In genomic region chr11:62656801-62657429, GRCh38 we compare ENCODE assay signal across 32 cellular contexts. TPM values are rescaled to one million over a fixed set of nuclear protein-coding genes. Genes with fewer than 3 reads are reported as not detected.
DNase-seq lines count a peak whose midpoint lies in the region; ATAC-seq, FAIRE-seq and TF ChIP-seq lines count a peak whose summit lies in the region.
"Had no signal": no experiment of that assay in that cellular context is flagged by ENCODE, and none has a peak within 500 bp of the region (broad histone marks: within the 10 kb centered on the region; RNA-seq: fewer than 3 reads in every experiment).

No MANE protein-coding gene starts in this region.

- H3K79me2 ChIP-seq in K562 (ENCODE audit: control insufficient read depth, insufficient read depth, low read length) (peaks cover 13% of the 10 kb centered on the region), osteoblast (ENCODE audit: insufficient read depth, low read length) (peaks cover 12% of the 10 kb centered on the region)

- no peaks in the 10 kb centered on the region for H3K9me3 Mint-ChIP-seq in activated naive CD4-positive, alpha-beta T cell treated with anti-CD3 and anti-CD28 coated beads, Interleukin-2, amount 50 U/mL, for 24 hours
- peaks cover 0 to 9% (median 0%) of the 10 kb centered on the region in 11 donors for H3K9me3 Mint-ChIP-seq in naive thymus-derived CD4-positive, alpha-beta T cell
- H3K9me3 Mint-ChIP-seq: activated CD4-positive, alpha-beta memory T cell treated with anti-CD3 and anti-CD28 coated beads for 36 hours; CD4-positive, CD25-positive, alpha-beta regulatory T cell; effector memory CD8-positive, alpha-beta T cell; stimulated activated naive CD8-positive, alpha-beta T cell treated with anti-CD3 and anti-CD28 coated beads, Interleukin-15, amount 100 ng/mL, for 72 hours had no signal

- no peak overlapping the region for H3K4me3 Mint-ChIP-seq in activated naive CD4-positive, alpha-beta T cell treated with anti-CD3 and anti-CD28 coated beads, Interleukin-2, amount 50 U/mL, for 24 hours
- H3K4me3 Mint-ChIP-seq in naive thymus-derived CD4-positive, alpha-beta T cell, result no peak overlapping the region
- H3K4me3 Mint-ChIP-seq: activated CD4-positive, alpha-beta memory T cell treated with anti-CD3 and anti-CD28 coated beads for 36 hours; activated naive CD8-positive, alpha-beta T cell; effector memory CD8-positive, alpha-beta T cell; stimulated activated naive CD8-positive, alpha-beta T cell treated with anti-CD3 and anti-CD28 coated beads, Interleukin-15, amount 100 ng/mL, for 72 hours had no signal

- peak; percentile 23 for FAIRE-seq in K562 (lab: Jason Lieb, UNC)
- FAIRE-seq: A549, TTC549, urothelium cell line had no signal

- intact Hi-C loops in K562 (cut with micrococcal nuclease), result no loop called here
- intact Hi-C loops in naive thymus-derived CD4-positive, alpha-beta T cell (cut with micrococcal nuclease), result no loop called here

- H3K36me3 ChIP-seq in K562 (ENCODE audit: control insufficient read depth, insufficient read depth, low read length), result peaks cover 5% of the 10 kb centered on the region; the same call in 1 of the 3 replicates
- H3K36me3 ChIP-seq in osteoblast (ENCODE audit: insufficient read depth, low read length), result no peaks in the 10 kb centered on the region
- H3K36me3 ChIP-seq in naive thymus-derived CD4-positive, alpha-beta T cell (ENCODE audit: control insufficient read depth in 2 of 3, insufficient read depth in 3 of 3, low read length in 3 of 3), result peaks cover 0 to 3% (median 0%) of the 10 kb centered on the region in 3 experiments
- H3K36me3 ChIP-seq: ascending aorta, neutrophil, prostate gland, thoracic aorta had no signal

- TF ChIP-seq CTCF in K562 (IDR thresholded peaks at IDR 0.05 in 2 of 3, conservative IDR thresholded peaks at IDR 0.05 in 1 of 3; ENCODE audit: insufficient read depth in 2 of 3, low read depth in 1 of 3, low read length in 3 of 3), result no peak
- TF ChIP-seq CTCF in osteoblast (IDR thresholded peaks at IDR 0.05; ENCODE audit: extremely low read depth, low read depth, low read length), result no peak

- H3K9ac ChIP-seq in K562 (ENCODE audit: insufficient read depth in 1 of 2, low read depth in 2 of 2, low read length in 2 of 2), result no peak overlapping the region; a peak in 1 of 4 replicates
- H3K9ac ChIP-seq: SK-N-SH had no signal

- H2AFZ ChIP-seq in K562 (ENCODE audit: low read depth, low read length), result peak overlapping the region; percentile 69
- no peak overlapping the region for H2AFZ ChIP-seq in osteoblast (ENCODE audit: low read length)

- no peaks in the 10 kb centered on the region for H3K9me3 ChIP-seq in K562 (replicated peaks; ENCODE audit: control insufficient read depth, insufficient read depth, low read depth, low read length)
- no peaks in the 10 kb centered on the region for H3K9me3 ChIP-seq in osteoblast (ENCODE audit: low read depth, low read length)
- H3K9me3 ChIP-seq in naive thymus-derived CD4-positive, alpha-beta T cell (ENCODE audit: control insufficient read depth in 2 of 3, low read length in 3 of 3), result no peaks in the 10 kb centered on the region
- H3K9me3 ChIP-seq: A549, ascending aorta, neutrophil, prostate gland, SK-N-SH, thoracic aorta had no signal

- POLR2A ChIA-PET in K562 (lab: Yijun Ruan, JAX), result interaction anchor here (0.6 to 5.3 kb wide), 11 partner anchors 9 to 260 kb away, joined by 3 to 161 read pairs (median 3); partner anchors contain the start of genes C11orf98, CSKMT and UQCC3
- POLR2A ChIA-PET in naive thymus-derived CD4-positive, alpha-beta T cell (lab: Charles Lee), result interaction anchor here (0.6 to 2.3 kb wide), 15 partner anchors 9 to 97 kb away, joined by 3 to 17 read pairs (median 4); partner anchors contain the start of genes C11orf98, CSKMT, GANAB and HNRNPUL2

- H3K27me3 ChIP-seq in K562 (ENCODE audit: control insufficient read depth in 2 of 2, insufficient read depth in 2 of 2, low read length in 2 of 2) (no peaks in the 10 kb centered on the region), osteoblast (ENCODE audit: insufficient read depth, low read length) (no peaks in the 10 kb centered on the region)
- no peaks in the 10 kb centered on the region for H3K27me3 ChIP-seq in naive thymus-derived CD4-positive, alpha-beta T cell (ENCODE audit: control insufficient read depth in 2 of 2, insufficient read depth in 2 of 2, low read length in 2 of 2)
- H3K27me3 ChIP-seq: ascending aorta, neutrophil had no signal

- 31% methylated on average over 5 of the region's 5 CpGs for WGBS in K562 (ENCODE audit: insufficient coverage, low coverage, missing lambda C conversion rate)

- no peaks in the 10 kb centered on the region for H3K9me1 ChIP-seq in K562 (ENCODE audit: control insufficient read depth, insufficient read depth, low read length)

- DNase-seq in activated naive CD4-positive, alpha-beta T cell treated with anti-CD3 and anti-CD28 coated beads, Interleukin-2, amount 50 U/mL, for 16 hours, result no peak
- DNase-seq in NOMO-1 (lab: John Stamatoyannopoulos, UW; ENCODE audit: unreplicated experiment in 2 of 2), result peak; percentile 14 to 27
- DNase-seq in K562 (ENCODE audit: extremely low read depth in 1 of 4, low spot score in 3 of 4), result no peak
- peak; percentile 23 for DNase-seq in osteoblast (ENCODE audit: insufficient read length, low spot score, missing footprints)
- no peak for DNase-seq in naive thymus-derived CD4-positive, alpha-beta T cell
- DNase-seq in D341Med (ENCODE audit: low spot score), result no peak
- DNase-seq: activated CD4-positive, alpha-beta memory T cell treated with anti-CD3 and anti-CD28 coated beads for 36 hours; activated CD4-positive, CD25-positive, alpha-beta regulatory T cell treated with anti-CD3 and anti-CD28 coated beads, Interleukin-2, amount 50 U/mL, for 72 hours; activated CD8-positive, alpha-beta memory T cell treated with anti-CD3 and anti-CD28 coated beads, Interleukin-2, amount 50 U/mL, for 48 hours; caudate nucleus; CD4-positive, CD25-positive, alpha-beta regulatory T cell; effector memory CD8-positive, alpha-beta T cell; erythroblast; NCI-H1436; NCI-H2081 treated with DMSO at 0.1 percent for 48 hours; NCI-H226; NCI-H69; SK-N-SH; stimulated activated CD4-positive, alpha-beta T cell treated with anti-CD3 and anti-CD28 coated beads, Interleukin-12 subunit alpha, Interleukin-12 subunit beta, amount 100 ng/mL, for 4 hours; stimulated activated CD4-positive, alpha-beta T cell treated with anti-CD3 and anti-CD28 coated beads, Interleukin-2, amount 100 ng/mL, for 48 hours; stimulated activated naive CD8-positive, alpha-beta T cell treated with anti-CD3 and anti-CD28 coated beads, Interleukin-15, amount 100 ng/mL, for 72 hours had no signal

- no peak for ATAC-seq in K562
- no peak for ATAC-seq in naive thymus-derived CD4-positive, alpha-beta T cell
- no peak for ATAC-seq in HG02763 (IDR thresholded peaks at IDR 0.05; ENCODE audit: unreplicated experiment)
- ATAC-seq: A549; effector memory CD8-positive, alpha-beta T cell; sciatic nerve; stimulated activated naive CD8-positive, alpha-beta T cell treated with anti-CD3 and anti-CD28 coated beads, Interleukin-15, amount 100 ng/mL, for 72 hours had no signal

- in situ Hi-C loops in K562 (cut with MboI), result no loop called here

- no peaks in the 10 kb centered on the region for H4K20me1 ChIP-seq in K562 (replicated peaks; ENCODE audit: control insufficient read depth, insufficient read depth, low read length)
- no peaks in the 10 kb centered on the region for H4K20me1 ChIP-seq in osteoblast (ENCODE audit: insufficient read depth, low read length)

- no TSS peak for BruUV-seq in K562 (replicated peaks; lab: Mats Ljungman, UMichigan)

- H3K27ac Mint-ChIP-seq in activated naive CD4-positive, alpha-beta T cell treated with anti-CD3 and anti-CD28 coated beads, Interleukin-2, amount 50 U/mL, for 24 hours, result peak overlapping the region; percentile 65
- H3K27ac Mint-ChIP-seq in naive thymus-derived CD4-positive, alpha-beta T cell, result peak overlapping the region in 1 of 9 donors; percentile 36
- H3K27ac Mint-ChIP-seq: activated CD4-positive, alpha-beta memory T cell treated with anti-CD3 and anti-CD28 coated beads for 36 hours; activated naive CD8-positive, alpha-beta T cell; CD4-positive, CD25-positive, alpha-beta regulatory T cell; effector memory CD8-positive, alpha-beta T cell had no signal

- H3K4me2 ChIP-seq in K562 (ENCODE audit: insufficient read depth, low read length) (no peak overlapping the region), osteoblast (ENCODE audit: insufficient read depth, low read length) (no peak overlapping the region)
- H3K4me2 ChIP-seq: A549, SK-N-SH had no signal

- no peaks in the 10 kb centered on the region for H3K36me3 Mint-ChIP-seq in activated naive CD4-positive, alpha-beta T cell treated with anti-CD3 and anti-CD28 coated beads, Interleukin-2, amount 50 U/mL, for 24 hours
- H3K36me3 Mint-ChIP-seq in naive thymus-derived CD4-positive, alpha-beta T cell, result peaks cover 0 to 1% (median 0%) of the 10 kb centered on the region in 5 donors
- H3K36me3 Mint-ChIP-seq: activated CD4-positive, alpha-beta memory T cell treated with anti-CD3 and anti-CD28 coated beads for 36 hours; activated naive CD8-positive, alpha-beta T cell; CD4-positive, CD25-positive, alpha-beta regulatory T cell had no signal

- H3K27ac ChIP-seq in K562 (ENCODE audit: extremely low read depth, low read depth, low read length), result peak overlapping the region; percentile 20; the same call in 1 of the 3 replicates
- no peak overlapping the region for H3K27ac ChIP-seq in osteoblast (ENCODE audit: low read depth, low read length)
- no peak overlapping the region for H3K27ac ChIP-seq in naive thymus-derived CD4-positive, alpha-beta T cell (ENCODE audit: low read depth, low read length)
- H3K27ac ChIP-seq: A549, ascending aorta, neutrophil, prostate gland, thoracic aorta had no signal

- no peak overlapping the region for H3K4me3 ChIP-seq in K562
- no peak overlapping the region for H3K4me3 ChIP-seq in osteoblast (ENCODE audit: insufficient read depth, low read length)
- no peak overlapping the region for H3K4me3 ChIP-seq in naive thymus-derived CD4-positive, alpha-beta T cell (ENCODE audit: low read length)
- H3K4me3 ChIP-seq: A549, ascending aorta, prostate gland, thoracic aorta had no signal

- peaks cover 7 to 15% of the 10 kb centered on the region in 2 experiments; a peak in 4 of 5 replicates for H3K4me1 ChIP-seq in K562 (replicated peaks in 1 of 2; ENCODE audit: control insufficient read depth in 2 of 2, insufficient read depth in 2 of 2, low read length in 2 of 2)
- H3K4me1 ChIP-seq in osteoblast (ENCODE audit: insufficient read depth, low read length), result peaks cover 8% of the 10 kb centered on the region
- peaks cover 6 to 7% of the 10 kb centered on the region in 2 donors for H3K4me1 ChIP-seq in naive thymus-derived CD4-positive, alpha-beta T cell (ENCODE audit: control insufficient read depth in 2 of 2, insufficient read depth in 2 of 2, low read length in 2 of 2)

- CTCF ChIA-PET in K562 (lab: Yijun Ruan, JAX; ENCODE audit: low intra/inter-chr PET ratio), result no interaction called here
- CTCF ChIA-PET in naive thymus-derived CD4-positive, alpha-beta T cell (lab: Charles Lee), result interaction anchor here (0.8 to 1.4 kb wide), 2 partner anchors 19 to 45 kb away, joined by 3 read pairs; partner anchors contain the start of gene EML3

- TF ChIP-seq RAD21 in K562 (CRISPR knock-in tag; conservative IDR thresholded peaks at IDR 0.05 in 1 of 2, IDR thresholded peaks at IDR 0.05 in 1 of 2), result no peak

- H3K4me1 Mint-ChIP-seq in activated naive CD4-positive, alpha-beta T cell treated with anti-CD3 and anti-CD28 coated beads, Interleukin-2, amount 50 U/mL, for 24 hours, result peaks cover 11% of the 10 kb centered on the region
- peaks cover 11 to 17% (median 13%) of the 10 kb centered on the region in 7 donors for H3K4me1 Mint-ChIP-seq in naive thymus-derived CD4-positive, alpha-beta T cell

- no peak for TF ChIP-seq POLR2A in K562 (conservative IDR thresholded peaks at IDR 0.05)

- no peaks in the 10 kb centered on the region for H3K27me3 Mint-ChIP-seq in activated naive CD4-positive, alpha-beta T cell treated with anti-CD3 and anti-CD28 coated beads, Interleukin-2, amount 50 U/mL, for 24 hours
- H3K27me3 Mint-ChIP-seq in naive thymus-derived CD4-positive, alpha-beta T cell, result no peaks in the 10 kb centered on the region
- H3K27me3 Mint-ChIP-seq: activated CD4-positive, alpha-beta memory T cell treated with anti-CD3 and anti-CD28 coated beads for 36 hours; activated naive CD8-positive, alpha-beta T cell; effector memory CD8-positive, alpha-beta T cell; stimulated activated naive CD8-positive, alpha-beta T cell treated with anti-CD3 and anti-CD28 coated beads, Interleukin-15, amount 100 ng/mL, for 72 hours had no signal

- TF ChIP-seq EP300 in K562 (IDR thresholded peaks at IDR 0.05; ENCODE audit: low read length), result no peak

RNA-seq across cellular contexts. Expression of gene INTS5, which starts 3.8 kb away (rescaled TPM):
- 14.4 and 55.1 TPM in 2 replicates for total RNA-seq in K562 (2011; cell fraction: chromatin; rRNA removed; ENCODE audit: low replicate concordance)
- total RNA-seq in K562 (2011; cell fraction: nucleolus; rRNA removed), result 52.6 and 56.5 TPM in 2 replicates
- 23.7 and 27.6 TPM in 2 replicates for total RNA-seq in K562 (2011; cell fraction: nucleoplasm; rRNA removed)
- 16.8 and 22.9 TPM in 2 replicates for total RNA-seq in K562 (2014; rRNA removed)
- 6.5 and 8.5 TPM in 2 replicates for total RNA-seq in K562 (2014; rRNA removed; fragmentation: Illumina TruSeq; extraction: Trizol)
- 9.4 and 9.9 TPM in 2 replicates for total RNA-seq in K562 (2015; rRNA removed; fragmentation: Illumina TruSeq; extraction: Trizol)
- total RNA-seq in K562 (2021), result 35.0 and 38.3 TPM in 2 replicates
- 8.3 and 14.3 TPM in 2 replicates for polyA plus RNA-seq in K562 (2011; rRNA removed)
- 9.5 and 19.9 TPM in 2 replicates for polyA plus RNA-seq in K562 (2011; cell fraction: cytosol; rRNA removed)
- polyA plus RNA-seq in K562 (2011; cell fraction: nucleus; rRNA removed), result 13.6 and 18.1 TPM in 2 replicates
- polyA plus RNA-seq in K562 (2012), result 18.8 and 20.1 TPM in 2 replicates
- polyA plus RNA-seq in K562 (2014; fragmentation: Illumina TruSeq; extraction: Trizol), result 15.2 and 21.5 TPM in 2 replicates
- polyA plus RNA-seq in K562 (2014; fragmentation: Nextera tagmentation; extraction: Ambion mirVana), result under 1 TPM; 0.52 to 0.73 TPM
- 13.8 and 14.0 TPM in 2 replicates for polyA plus RNA-seq in K562 (2014; rRNA removed)
- polyA minus RNA-seq in K562 (2011; rRNA and poly(A)+ RNA removed), result 18.0 and 18.7 TPM in 2 replicates
- polyA minus RNA-seq in K562 (2011; cell fraction: cytosol; rRNA and poly(A)+ RNA removed), result 15.7 and 19.6 TPM in 2 replicates
- 33.7 and 44.4 TPM in 2 replicates for polyA minus RNA-seq in K562 (2011; cell fraction: nucleus; rRNA and poly(A)+ RNA removed)
- total RNA-seq in osteoblast, result 19.2 and 20.6 TPM in 2 replicates
- total RNA-seq in naive thymus-derived CD4-positive, alpha-beta T cell, result 10 to 100 TPM; 14.0 to 33.8 (median 32.1) TPM
- 10 to 100 TPM; 39.1 to 72.2 TPM for polyA plus RNA-seq in naive thymus-derived CD4-positive, alpha-beta T cell

RNA-seq across cellular contexts. Expression of gene C11orf98, which starts 8.1 kb away (rescaled TPM):
- total RNA-seq in K562 (2011; cell fraction: chromatin; rRNA removed; ENCODE audit: low replicate concordance), result 15.3 and 32.6 TPM in 2 replicates
- total RNA-seq in K562 (2011; cell fraction: nucleolus; rRNA removed), result 31.2 and 41.0 TPM in 2 replicates
- total RNA-seq in K562 (2011; cell fraction: nucleoplasm; rRNA removed), result 15.9 and 27.1 TPM in 2 replicates
- total RNA-seq in K562 (2014; rRNA removed) (289 and 491 TPM in 2 replicates), K562 (2014; rRNA removed; fragmentation: Illumina TruSeq; extraction: Trizol) (169 and 190 TPM in 2 replicates), K562 (2015; rRNA removed; fragmentation: Illumina TruSeq; extraction: Trizol) (254 and 259 TPM in 2 replicates), K562 (2021) (161 and 164 TPM in 2 replicates), osteoblast (13.3 and 17.4 TPM in 2 replicates)
- polyA plus RNA-seq in K562 (2011; rRNA removed) (88.4 and 103 TPM in 2 replicates), K562 (2014; fragmentation: Illumina TruSeq; extraction: Trizol) (343 and 352 TPM in 2 replicates), K562 (2014; fragmentation: Nextera tagmentation; extraction: Ambion mirVana) (100 to 1,000 TPM; 164 to 246 TPM), K562 (2014; rRNA removed) (218 and 238 TPM in 2 replicates)
- polyA plus RNA-seq in K562 (2011; cell fraction: cytosol; rRNA removed), result 60.0 and 87.2 TPM in 2 replicates
- polyA plus RNA-seq in K562 (2011; cell fraction: nucleus; rRNA removed), result 75.2 and 83.9 TPM in 2 replicates
- polyA plus RNA-seq in K562 (2012), result 120 and 199 TPM in 2 replicates
- polyA minus RNA-seq in K562 (2011; rRNA and poly(A)+ RNA removed), result 8.4 and 9.6 TPM in 2 replicates
- polyA minus RNA-seq in K562 (2011; cell fraction: cytosol; rRNA and poly(A)+ RNA removed), result 13.8 and 21.9 TPM in 2 replicates
- 12.3 and 17.0 TPM in 2 replicates for polyA minus RNA-seq in K562 (2011; cell fraction: nucleus; rRNA and poly(A)+ RNA removed)
- total RNA-seq in naive thymus-derived CD4-positive, alpha-beta T cell, result 100 to 1,000 TPM in 1 of 5 experiments, 10 to 100 TPM in 4; 23.2 to 103 (median 47.6) TPM
- 10 to 100 TPM; 84.2 to 96.9 TPM for polyA plus RNA-seq in naive thymus-derived CD4-positive, alpha-beta T cell

RNA-seq across cellular contexts. Expression of gene CSKMT, which starts 8.2 kb away (rescaled TPM):
- total RNA-seq in K562 (2011; cell fraction: chromatin; rRNA removed; ENCODE audit: low replicate concordance), result 29.6 and 84.4 TPM in 2 replicates
- 164 and 176 TPM in 2 replicates for total RNA-seq in K562 (2011; cell fraction: nucleolus; rRNA removed)
- 111 and 137 TPM in 2 replicates for total RNA-seq in K562 (2011; cell fraction: nucleoplasm; rRNA removed)
- total RNA-seq in K562 (2014; rRNA removed) (21.5 and 36.5 TPM in 2 replicates), K562 (2014; rRNA removed; fragmentation: Illumina TruSeq; extraction: Trizol) (31.8 and 72.8 TPM in 2 replicates), K562 (2015; rRNA removed; fragmentation: Illumina TruSeq; extraction: Trizol) (105 and 108 TPM in 2 replicates), K562 (2021) (65.1 and 65.2 TPM in 2 replicates), osteoblast (6.2 and 11.2 TPM in 2 replicates)
- polyA plus RNA-seq in K562 (2011; rRNA removed) (10.3 and 13.6 TPM in 2 replicates), K562 (2014; fragmentation: Illumina TruSeq; extraction: Trizol) (12.7 and 15.3 TPM in 2 replicates), K562 (2014; fragmentation: Nextera tagmentation; extraction: Ambion mirVana) (10 to 100 TPM; 26.4 to 31.8 TPM), K562 (2014; rRNA removed) (27.2 and 34.1 TPM in 2 replicates)
- polyA plus RNA-seq in K562 (2011; cell fraction: cytosol; rRNA removed), result 25.7 and 34.0 TPM in 2 replicates
- 37.0 and 50.1 TPM in 2 replicates for polyA plus RNA-seq in K562 (2011; cell fraction: nucleus; rRNA removed)
- 16.8 and 35.5 TPM in 2 replicates for polyA plus RNA-seq in K562 (2012)
- polyA minus RNA-seq in K562 (2011; rRNA and poly(A)+ RNA removed), result 14.7 and 14.8 TPM in 2 replicates
- 43.4 and 96.5 TPM in 2 replicates for polyA minus RNA-seq in K562 (2011; cell fraction: cytosol; rRNA and poly(A)+ RNA removed)
- 110 and 160 TPM in 2 replicates for polyA minus RNA-seq in K562 (2011; cell fraction: nucleus; rRNA and poly(A)+ RNA removed)
- 10 to 100 TPM in 4 of 5 experiments, 1 to 10 TPM in 1; 8.9 to 29.3 (median 23.7) TPM for total RNA-seq in naive thymus-derived CD4-positive, alpha-beta T cell
- 1 to 10 TPM; 2.5 TPM for polyA plus RNA-seq in naive thymus-derived CD4-positive, alpha-beta T cell
- total RNA-seq: ascending aorta had no signal

RNA-seq across cellular contexts. Expression of gene GANAB, which starts 10.5 kb away (rescaled TPM):
- 414 and 702 TPM in 2 replicates for total RNA-seq in K562 (2011; cell fraction: chromatin; rRNA removed; ENCODE audit: low replicate concordance)
- total RNA-seq in K562 (2011; cell fraction: nucleolus; rRNA removed), result 579 and 598 TPM in 2 replicates
- 534 and 539 TPM in 2 replicates for total RNA-seq in K562 (2011; cell fraction: nucleoplasm; rRNA removed)
- total RNA-seq in K562 (2014; rRNA removed) (118 and 159 TPM in 2 replicates), K562 (2014; rRNA removed; fragmentation: Illumina TruSeq; extraction: Trizol) (131 and 137 TPM in 2 replicates), K562 (2015; rRNA removed; fragmentation: Illumina TruSeq; extraction: Trizol) (161 and 167 TPM in 2 replicates), K562 (2021) (276 and 282 TPM in 2 replicates), osteoblast (219 and 242 TPM in 2 replicates)
- polyA plus RNA-seq in K562 (2011; rRNA removed) (265 and 313 TPM in 2 replicates), K562 (2014; fragmentation: Illumina TruSeq; extraction: Trizol) (275 and 284 TPM in 2 replicates), K562 (2014; fragmentation: Nextera tagmentation; extraction: Ambion mirVana) (10 to 100 TPM in 1 of 2 experiments, 1 to 10 TPM in 1; 6.5 to 17.9 TPM), K562 (2014; rRNA removed) (165 and 195 TPM in 2 replicates)
- 293 and 368 TPM in 2 replicates for polyA plus RNA-seq in K562 (2011; cell fraction: cytosol; rRNA removed)
- polyA plus RNA-seq in K562 (2011; cell fraction: nucleus; rRNA removed), result 530 and 566 TPM in 2 replicates
- 223 and 413 TPM in 2 replicates for polyA plus RNA-seq in K562 (2012)
- polyA minus RNA-seq in K562 (2011; rRNA and poly(A)+ RNA removed), result 181 and 205 TPM in 2 replicates
- polyA minus RNA-seq in K562 (2011; cell fraction: cytosol; rRNA and poly(A)+ RNA removed), result 159 and 192 TPM in 2 replicates
- 63.7 and 117 TPM in 2 replicates for polyA minus RNA-seq in K562 (2011; cell fraction: nucleus; rRNA and poly(A)+ RNA removed)
- 100 to 1,000 TPM; 203 to 313 (median 286) TPM for total RNA-seq in naive thymus-derived CD4-positive, alpha-beta T cell
- polyA plus RNA-seq in naive thymus-derived CD4-positive, alpha-beta T cell, result 100 to 1,000 TPM; 157 to 189 TPM

RNA-seq across cellular contexts. Expression of gene UQCC3, which starts 14.6 kb away (rescaled TPM):
- 7.4 and 13.2 TPM in 2 replicates for total RNA-seq in K562 (2011; cell fraction: chromatin; rRNA removed; ENCODE audit: low replicate concordance)
- 25.3 and 26.8 TPM in 2 replicates for total RNA-seq in K562 (2011; cell fraction: nucleolus; rRNA removed)
- 18.3 and 21.1 TPM in 2 replicates for total RNA-seq in K562 (2011; cell fraction: nucleoplasm; rRNA removed)
- total RNA-seq in K562 (2014; rRNA removed), result 44.3 and 57.3 TPM in 2 replicates
- total RNA-seq in K562 (2014; rRNA removed; fragmentation: Illumina TruSeq; extraction: Trizol), result 2.4 and 3.9 TPM in 2 replicates
- 13.4 and 14.3 TPM in 2 replicates for total RNA-seq in K562 (2015; rRNA removed; fragmentation: Illumina TruSeq; extraction: Trizol)
- 21.8 and 23.0 TPM in 2 replicates for total RNA-seq in K562 (2021)
- polyA plus RNA-seq in K562 (2011; rRNA removed), result 8.0 and 10.6 TPM in 2 replicates
- 15.6 and 23.7 TPM in 2 replicates for polyA plus RNA-seq in K562 (2011; cell fraction: cytosol; rRNA removed)
- polyA plus RNA-seq in K562 (2011; cell fraction: nucleus; rRNA removed), result 9.2 and 10.1 TPM in 2 replicates
- 16.8 and 18.4 TPM in 2 replicates for polyA plus RNA-seq in K562 (2012)
- polyA plus RNA-seq in K562 (2014; fragmentation: Illumina TruSeq; extraction: Trizol), result 3.3 and 8.5 TPM in 2 replicates
- polyA plus RNA-seq in K562 (2014; fragmentation: Nextera tagmentation; extraction: Ambion mirVana), result 1 to 10 TPM; 4.8 to 7.6 TPM
- 31.3 and 42.7 TPM in 2 replicates for polyA plus RNA-seq in K562 (2014; rRNA removed)
- polyA minus RNA-seq in K562 (2011; rRNA and poly(A)+ RNA removed), result 3.4 and 3.8 TPM in 2 replicates
- polyA minus RNA-seq in K562 (2011; cell fraction: cytosol; rRNA and poly(A)+ RNA removed), result 5.2 and 6.6 TPM in 2 replicates
- polyA minus RNA-seq in K562 (2011; cell fraction: nucleus; rRNA and poly(A)+ RNA removed), result 5.5 and 8.6 TPM in 2 replicates
- total RNA-seq in osteoblast, result 4.4 and 5.8 TPM in 2 replicates
- total RNA-seq in naive thymus-derived CD4-positive, alpha-beta T cell, result 1 to 10 TPM; 2.2 to 8.2 (median 5.8) TPM
- 10 to 100 TPM in 1 of 2 donors, 1 to 10 TPM in 1; 9.1 to 11.1 TPM for polyA plus RNA-seq in naive thymus-derived CD4-positive, alpha-beta T cell

Comparison
In these comparisons a context has a peak if more than half of its experiments do, and no peak if none do; other contexts are left out.
1. DNase-seq: peak in NOMO-1 (2 of 2) and osteoblast (single experiment); none in activated naive CD4-positive, alpha-beta T cell treated with anti-CD3 and anti-CD28 coated beads, Interleukin-2, amount 50 U/mL, for 16 hours (single experiment), K562 (0 of 4), naive thymus-derived CD4-positive, alpha-beta T cell (0 of 9) and D341Med (single experiment).